Comparison of ENCODE assay signal across 18 cellular contexts in genomic region chr21:41656946-41657525, GRCh38.
"Had no signal": no experiment of that assay in that cellular context is flagged by ENCODE, and none has a peak within 500 bp of the region (broad histone marks: within the 10 kb centered on the region; RNA-seq: fewer than 3 reads in every experiment).

No MANE protein-coding gene starts in this region.

- H3K4me1 ChIP-seq: psoas muscle had no signal

- H3K36me3 ChIP-seq: heart right ventricle, lower lobe of right lung, ovary, right atrium auricular region had no signal

- H3K9me3 ChIP-seq: heart right ventricle, lower lobe of right lung, ovary, psoas muscle, right atrium auricular region had no signal

- DNase-seq: activated CD4-positive, alpha-beta T cell treated with anti-CD3 and anti-CD28 coated beads, Interleukin-2, amount 10 ng/mL, durations not matched to agents 7 days and 5 days; activated CD4-positive, CD25-positive, alpha-beta regulatory T cell treated with anti-CD3 and anti-CD28 coated beads, Interleukin-2, amount 50 U/mL, for 72 hours; activated CD8-positive, alpha-beta memory T cell treated with anti-CD3 and anti-CD28 coated beads, Interleukin-2, amount 10 ng/mL, durations not matched to agents 7 days and 5 days; activated CD8-positive, alpha-beta T cell treated with anti-CD3 and anti-CD28 coated beads for 36 hours; activated gamma-delta T cell; activated T-cell treated with anti-CD3 and anti-CD28 coated beads for 4 hours; anterior cingulate cortex; effector CD4-positive, alpha-beta T cell; heart right ventricle; lower lobe of right lung; mesendoderm; naive thymus-derived CD8-positive, alpha-beta T cell; ovary; psoas muscle; stimulated activated CD4-positive, alpha-beta T cell treated with anti-CD3 and anti-CD28 coated beads, Interleukin-4, amount 100 ng/mL, for 24 hours; stimulated activated naive CD4-positive, alpha-beta T cell treated with Interleukin-2 at 50 U/mL for 16 hours had no signal

- H3K4me3 ChIP-seq: heart right ventricle, lower lobe of right lung, ovary, psoas muscle, right atrium auricular region had no signal

- H3K27me3 ChIP-seq: ovary, right atrium auricular region had no signal

- ATAC-seq: activated CD8-positive, alpha-beta memory T cell treated with anti-CD3 and anti-CD28 coated beads, Interleukin-2, amount 10 ng/mL, durations not matched to agents 7 days and 5 days; activated CD8-positive, alpha-beta T cell treated with anti-CD3 and anti-CD28 coated beads for 36 hours; heart right ventricle; naive thymus-derived CD8-positive, alpha-beta T cell; psoas muscle had no signal

- H3K27ac ChIP-seq: heart right ventricle, lower lobe of right lung, ovary, psoas muscle, right atrium auricular region, VCaP had no signal
